In the genomic region with DNA sequence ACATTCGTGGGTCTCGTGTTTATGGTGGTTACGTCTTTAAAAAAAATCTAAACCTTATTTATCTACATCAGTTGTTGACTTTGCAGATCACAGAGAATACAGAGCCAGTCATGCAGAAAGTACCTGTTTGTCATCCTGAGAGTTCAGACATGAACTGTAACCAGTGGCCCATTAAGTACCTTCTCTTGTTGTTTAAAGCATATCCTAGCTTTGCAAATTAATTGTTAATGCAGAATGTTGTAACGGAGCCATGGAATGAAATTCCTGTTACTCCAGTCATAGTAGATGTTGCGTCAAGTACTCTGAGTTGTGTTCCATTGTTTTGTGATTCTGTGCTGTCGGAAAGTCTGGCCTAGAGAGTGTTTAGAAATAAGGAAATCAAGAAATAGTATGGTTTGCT, we compare ENCODE assay signal across 14 cellular contexts.
DNase-seq lines count a peak whose midpoint lies in the region; ATAC-seq, FAIRE-seq and TF ChIP-seq lines count a peak whose summit lies in the region.
"Had no signal": no experiment of that assay in that cellular context is flagged by ENCODE, and none has a peak within 500 bp of the region (broad histone marks: within the 10 kb centered on the region; RNA-seq: fewer than 3 reads in every experiment).

No MANE protein-coding gene starts in this region.

- no peak overlapping the region for H3K4me3 Mint-ChIP-seq in T-cell
- H3K4me3 Mint-ChIP-seq in activated CD8-positive, alpha-beta T cell treated with anti-CD3 and anti-CD28 coated beads, Interleukin-2, amount 10 ng/mL, durations not matched to agents 7 days and 5 days, result no peak overlapping the region
- H3K4me3 Mint-ChIP-seq: activated naive CD4-positive, alpha-beta T cell treated with anti-CD3 and anti-CD28 coated beads, Interleukin-2, amount 50 U/mL, for 24 hours; CD4-positive, CD25-positive, alpha-beta regulatory T cell; stimulated activated memory B cell treated with anti-CD40 and anti-IgM and Interleukin-4, amounts not matched to agents 10 μg/mL and 1 μg/mL and 100 μg/mL, for 72 hours had no signal

- ATAC-seq in T-cell (replicated peaks in 1 of 4), result no peak
- ATAC-seq in activated CD8-positive, alpha-beta T cell treated with anti-CD3 and anti-CD28 coated beads, Interleukin-2, amount 10 ng/mL, durations not matched to agents 7 days and 5 days, result no peak
- no peak for ATAC-seq in HG03354 (IDR thresholded peaks at IDR 0.05; ENCODE audit: poor library complexity, severe bottlenecking, unreplicated experiment)
- ATAC-seq: stimulated activated memory B cell treated with anti-CD40 and anti-IgM and Interleukin-4, amounts not matched to agents 10 μg/mL and 1 μg/mL and 100 μg/mL, for 72 hours had no signal

- H3K9me3 Mint-ChIP-seq in T-cell, result peaks cover 0 to 12% (median 0%) of the 10 kb centered on the region in 3 donors
- H3K9me3 Mint-ChIP-seq in activated CD8-positive, alpha-beta T cell treated with anti-CD3 and anti-CD28 coated beads, Interleukin-2, amount 10 ng/mL, durations not matched to agents 7 days and 5 days (ENCODE audit: insufficient read depth), result no peaks in the 10 kb centered on the region
- H3K9me3 Mint-ChIP-seq: activated naive CD4-positive, alpha-beta T cell treated with anti-CD3 and anti-CD28 coated beads, Interleukin-2, amount 50 U/mL, for 24 hours had no signal

- peak overlapping the region; percentile 47 for H3K27ac ChIP-seq in 22Rv1

- no peak for TF ChIP-seq CTCF in 22Rv1 (IDR thresholded peaks at IDR 0.05)
- no peak for TF ChIP-seq CTCF in fibroblast of the aortic adventitia (IDR thresholded peaks at IDR 0.05; ENCODE audit: insufficient read depth, low read length)

- CTCF ChIA-PET in T-cell (lab: Charles Lee), result no interaction called here
- CTCF ChIA-PET in activated CD8-positive, alpha-beta T cell treated with anti-CD3 and anti-CD28 coated beads, Interleukin-2, amount 10 ng/mL, durations not matched to agents 7 days and 5 days (lab: Charles Lee), result no interaction called here

- H3K36me3 Mint-ChIP-seq in T-cell, result no peaks in the 10 kb centered on the region
- no peaks in the 10 kb centered on the region for H3K36me3 Mint-ChIP-seq in activated CD8-positive, alpha-beta T cell treated with anti-CD3 and anti-CD28 coated beads, Interleukin-2, amount 10 ng/mL, durations not matched to agents 7 days and 5 days (ENCODE audit: low read depth)
- H3K36me3 Mint-ChIP-seq: activated naive CD4-positive, alpha-beta T cell treated with anti-CD3 and anti-CD28 coated beads, Interleukin-2, amount 50 U/mL, for 24 hours; stimulated activated memory B cell treated with anti-CD40 and anti-IgM and Interleukin-4, amounts not matched to agents 10 μg/mL and 1 μg/mL and 100 μg/mL, for 72 hours had no signal

- H3K27ac Mint-ChIP-seq in T-cell, result no peak overlapping the region
- no peak overlapping the region for H3K27ac Mint-ChIP-seq in activated CD8-positive, alpha-beta T cell treated with anti-CD3 and anti-CD28 coated beads, Interleukin-2, amount 10 ng/mL, durations not matched to agents 7 days and 5 days
- H3K27ac Mint-ChIP-seq: activated naive CD4-positive, alpha-beta T cell treated with anti-CD3 and anti-CD28 coated beads, Interleukin-2, amount 50 U/mL, for 24 hours; CD4-positive, CD25-positive, alpha-beta regulatory T cell; stimulated activated memory B cell treated with anti-CD40 and anti-IgM and Interleukin-4, amounts not matched to agents 10 μg/mL and 1 μg/mL and 100 μg/mL, for 72 hours had no signal

- H3K4me3 ChIP-seq in fibroblast of the aortic adventitia (ENCODE audit: low read depth, low read length), result no peak overlapping the region

- POLR2A ChIA-PET in T-cell (lab: Charles Lee), result no interaction called here
- POLR2A ChIA-PET in activated CD8-positive, alpha-beta T cell treated with anti-CD3 and anti-CD28 coated beads, Interleukin-2, amount 10 ng/mL, durations not matched to agents 7 days and 5 days (lab: Charles Lee), result no interaction called here

- H3K27me3 Mint-ChIP-seq in T-cell, result no peaks in the 10 kb centered on the region
- H3K27me3 Mint-ChIP-seq in activated CD8-positive, alpha-beta T cell treated with anti-CD3 and anti-CD28 coated beads, Interleukin-2, amount 10 ng/mL, durations not matched to agents 7 days and 5 days (ENCODE audit: low read depth), result no peaks in the 10 kb centered on the region
- H3K27me3 Mint-ChIP-seq: activated naive CD4-positive, alpha-beta T cell treated with anti-CD3 and anti-CD28 coated beads, Interleukin-2, amount 50 U/mL, for 24 hours; CD4-positive, CD25-positive, alpha-beta regulatory T cell; stimulated activated memory B cell treated with anti-CD40 and anti-IgM and Interleukin-4, amounts not matched to agents 10 μg/mL and 1 μg/mL and 100 μg/mL, for 72 hours had no signal

- no peaks in the 10 kb centered on the region for H3K4me1 Mint-ChIP-seq in T-cell
- no peaks in the 10 kb centered on the region for H3K4me1 Mint-ChIP-seq in activated CD8-positive, alpha-beta T cell treated with anti-CD3 and anti-CD28 coated beads, Interleukin-2, amount 10 ng/mL, durations not matched to agents 7 days and 5 days (ENCODE audit: low read depth)
- H3K4me1 Mint-ChIP-seq: activated naive CD4-positive, alpha-beta T cell treated with anti-CD3 and anti-CD28 coated beads, Interleukin-2, amount 50 U/mL, for 24 hours; stimulated activated memory B cell treated with anti-CD40 and anti-IgM and Interleukin-4, amounts not matched to agents 10 μg/mL and 1 μg/mL and 100 μg/mL, for 72 hours had no signal

- FAIRE-seq in GM12891 (lab: Jason Lieb, UNC), result peak; percentile 66
- FAIRE-seq: small intestine, TTC549 had no signal

- TF ChIP-seq POLR2A in GM12891 (IDR thresholded peaks at IDR 0.05; ENCODE audit: low read depth, low read length), result no peak

- no peak for DNase-seq in GM12891 (ENCODE audit: insufficient read length, low spot score)
- peak; percentile 75 for DNase-seq in NCI-H748 (lab: John Stamatoyannopoulos, UW; ENCODE audit: unreplicated experiment)
- peak; percentile 92 for DNase-seq in fibroblast of the aortic adventitia (ENCODE audit: low read depth)
- no peak for DNase-seq in T-cell
- DNase-seq in activated CD8-positive, alpha-beta T cell treated with anti-CD3 and anti-CD28 coated beads, Interleukin-2, amount 10 ng/mL, durations not matched to agents 7 days and 5 days, result no peak
- DNase-seq in effector CD8-positive, alpha-beta T cell (lab: John Stamatoyannopoulos, UW), result no peak
- DNase-seq: CD4-positive, CD25-positive, alpha-beta regulatory T cell; NK-92 treated with Interleukin-12 subunit alpha and Interleukin-12 subunit beta, amount 100 ng/mL, for 24 hours; small intestine had no signal

TF ChIP-seq in GM12891, 5 proteins besides CTCF, POLR2A, EP300 and RAD21:
- TF ChIP-seq PAX5 (IDR thresholded peaks at IDR 0.05; ENCODE audit: insufficient read depth, low read length, severe bottlenecking) (no peak), SPI1 (IDR thresholded peaks at IDR 0.05; ENCODE audit: low read depth, low read length) (no peak), TAF1 (IDR thresholded peaks at IDR 0.05; ENCODE audit: low read depth, low read length) (no peak)

Comparison
In these comparisons a context has a peak if more than half of its experiments do, and no peak if none do; other contexts are left out.
1. DNase-seq: peak in NCI-H748 (single experiment) and fibroblast of the aortic adventitia (single experiment); none in GM12891 (single experiment), T-cell (0 of 34), activated CD8-positive, alpha-beta T cell treated with anti-CD3 and anti-CD28 coated beads, Interleukin-2, amount 10 ng/mL, durations not matched to agents 7 days and 5 days (single experiment) and effector CD8-positive, alpha-beta T cell (single experiment).